In genomic region chr11:57480409-57481137, GRCh38 we compare ENCODE assay signal across 8 cellular contexts. TPM values are rescaled to one million over a fixed set of nuclear protein-coding genes. Genes with fewer than 3 reads are reported as not detected.
DNase-seq lines count a peak whose midpoint lies in the region; ATAC-seq and TF ChIP-seq lines count a peak whose summit lies in the region.

No MANE protein-coding gene starts in this region.

- peak overlapping the region; percentile 53; the same call in 1 of the 2 replicates for H3K4me2 ChIP-seq in GM23338

- H3F3A ChIP-seq in GM23338 (replicated peaks; ENCODE audit: low read depth) = peaks cover 20% of the 10 kb centered on the region

- TF ChIP-seq CTCF in Caco-2 (IDR thresholded peaks at IDR 0.05; ENCODE audit: insufficient read depth in 1 of 2, low read depth in 1 of 2, low read length in 1 of 2, severe bottlenecking in 1 of 2, unreplicated experiment in 1 of 2) (peak; percentile 61 to 74), GM23338 (conservative IDR thresholded peaks at IDR 0.05; ENCODE audit: low read depth in 2 of 2) (peak; percentile 89 to 95), liver (IDR thresholded peaks at IDR 0.05; ENCODE audit: low read depth, low read length, missing input control) (peak; percentile 67)

- no peaks in the 10 kb centered on the region for H3K27me3 Mint-ChIP-seq in Caco-2 (ENCODE audit: insufficient read depth, unreplicated experiment)
- H3K27me3 Mint-ChIP-seq in GM23338 (ENCODE audit: insufficient read depth, low read depth, poor library complexity) = peaks cover 54% of the 10 kb centered on the region

- no TSS peak for BruUV-seq in Caco-2 (replicated peaks; lab: Mats Ljungman, UMichigan)

- CTCF ChIA-PET in Caco-2 (lab: Charles Lee) = interaction anchor here (4.8 kb wide), 1 partner anchor 13 kb away, joined by 36 read pairs; no protein-coding TSS in a partner anchor

- no peaks in the 10 kb centered on the region for H3K9me2 ChIP-seq in GM23338 (ENCODE audit: insufficient read depth)

- POLR2A ChIA-PET in Caco-2 (lab: Charles Lee) = no interaction called here

- no peaks in the 10 kb centered on the region for H3K9me3 Mint-ChIP-seq in Caco-2 (ENCODE audit: unreplicated experiment)
- no peaks in the 10 kb centered on the region; the same call in 2 of the 3 replicates for H3K9me3 Mint-ChIP-seq in GM23338

- peak; percentile 72 to 74 for TF ChIP-seq RAD21 in liver (IDR thresholded peaks at IDR 0.05)

- H3K27me3 ChIP-seq in Caco-2 (replicated peaks; ENCODE audit: control insufficient read depth, insufficient read depth, low read length) (no peaks in the 10 kb centered on the region), GM23338 (ENCODE audit: insufficient read depth) (peaks cover 49% of the 10 kb centered on the region), liver (ENCODE audit: control insufficient read depth in 4 of 4, insufficient read depth in 4 of 4, low read length in 3 of 4) (no peaks in the 10 kb centered on the region)

- DNase-seq in Caco-2 (peak; percentile 73 to 80), GM23338 (ENCODE audit: low spot score) (peak; percentile 93), NCI-H1694 treated with DMSO at 0.1 percent for 48 hours (lab: John Stamatoyannopoulos, UW) (peak; percentile 59), UCSD-AML1 (lab: John Stamatoyannopoulos, UW; ENCODE audit: unreplicated experiment) (peak; percentile 74), T47D (ENCODE audit: low read depth in 1 of 2, low spot score in 1 of 2) (peak; percentile 78 to 86)
- peak; percentile 63 for DNase-seq in stimulated activated CD8-positive, alpha-beta memory T cell treated with anti-CD3 and anti-CD28 coated beads, Interleukin-4, amount 100 ng/mL, for 24 hours (ENCODE audit: low read depth)

- peaks cover 16% of the 10 kb centered on the region for H3K4me1 Mint-ChIP-seq in Caco-2 (ENCODE audit: low read depth, unreplicated experiment)
- peaks cover 61% of the 10 kb centered on the region for H3K4me1 Mint-ChIP-seq in GM23338

- H3K36me3 ChIP-seq in Caco-2 (ENCODE audit: control insufficient read depth, insufficient read depth, low read length) (no peaks in the 10 kb centered on the region; the same call in 1 of the 2 replicates), GM23338 (ENCODE audit: insufficient read depth) (no peaks in the 10 kb centered on the region), liver (ENCODE audit: control insufficient read depth in 4 of 4, insufficient read depth in 3 of 4, low read depth in 1 of 4, low read length in 3 of 4) (peaks cover 7 to 20% (median 13%) of the 10 kb centered on the region in 4 donors)

- peaks cover 5% of the 10 kb centered on the region; the same call in 1 of the 2 replicates for H3K4me1 ChIP-seq in Caco-2
- peaks cover 56% of the 10 kb centered on the region for H3K4me1 ChIP-seq in GM23338 (ENCODE audit: insufficient read depth)
- H3K4me1 ChIP-seq in liver (ENCODE audit: control insufficient read depth in 4 of 4, insufficient read depth in 4 of 4, low read length in 3 of 4) = peaks cover 10 to 63% (median 31%) of the 10 kb centered on the region in 4 donors

- no peak overlapping the region for H3K9ac ChIP-seq in liver (ENCODE audit: low read depth in 1 of 2, low read length in 2 of 2)

- H3K4me3 ChIP-seq in Caco-2 (ENCODE audit: low read depth, low read length) = no peak overlapping the region
- H3K4me3 ChIP-seq in GM23338 = no peak overlapping the region
- no peak overlapping the region for H3K4me3 ChIP-seq in liver (ENCODE audit: low read depth in 1 of 3, low read length in 3 of 3)

- in situ Hi-C loops in T47D (cut with HindIII; ENCODE audit: low pct_unique_long_range_greater_than_20kb, low sequenced_read_pairs) = no loop called here

- H3K27ac Mint-ChIP-seq in Caco-2 (ENCODE audit: unreplicated experiment) (peak overlapping the region; percentile 5), GM23338 (peak overlapping the region; percentile 1; the same call in 1 of the 2 replicates)

- 0 out of 2 replicates have a peak, but pooled peaks cover 5% of the 10 kb centered on the region for H4K20me1 ChIP-seq in GM23338 (replicated peaks; ENCODE audit: insufficient read depth)

- WGBS in liver = 12% methylated on average over 9 of the region's 9 CpGs

- peaks cover 40% of the 10 kb centered on the region for H3K36me3 Mint-ChIP-seq in Caco-2 (ENCODE audit: insufficient read depth, unreplicated experiment)
- peaks cover 12% of the 10 kb centered on the region; the same call in 2 of the 3 replicates for H3K36me3 Mint-ChIP-seq in GM23338 (ENCODE audit: low read depth)

- no peak overlapping the region for H2AFZ ChIP-seq in GM23338

- intact Hi-C loops in Caco-2 (cut with micrococcal nuclease; ENCODE audit: unreplicated experiment) = loop anchor here (1.0 kb wide), 2 partner anchors 23 to 135 kb away; no protein-coding TSS in a partner anchor

- H3K27ac ChIP-seq in GM23338 (ENCODE audit: low read depth) (no peak overlapping the region), liver (ENCODE audit: low read depth in 1 of 2, low read length in 2 of 2) (peak overlapping the region; percentile 40 to 56)

- no peaks in the 10 kb centered on the region for H3K9me3 ChIP-seq in Caco-2
- H3K9me3 ChIP-seq in liver (ENCODE audit: control insufficient read depth in 4 of 4, low read length in 3 of 4) = no peaks in the 10 kb centered on the region

- no peaks in the 10 kb centered on the region for H3K79me2 ChIP-seq in GM23338 (replicated peaks; ENCODE audit: insufficient read depth)

- no peak overlapping the region for H3K4me3 Mint-ChIP-seq in Caco-2 (ENCODE audit: unreplicated experiment)
- H3K4me3 Mint-ChIP-seq in GM23338 = peak overlapping the region; percentile 55; the same call in 2 of the 3 replicates

- peak; percentile 38 for ATAC-seq in GM23338
- no peak for ATAC-seq in HG02588 (IDR thresholded peaks at IDR 0.05; ENCODE audit: unreplicated experiment)

TF ChIP-seq in GM23338, 12 proteins besides CTCF, POLR2A, EP300 and RAD21 (continues in another document):
- TF ChIP-seq ZNF331 (CRISPR knock-in tag; IDR thresholded peaks at IDR 0.05; ENCODE audit: low read depth) (no peak), EZH2 (IDR thresholded peaks at IDR 0.05; ENCODE audit: low read depth, unreplicated experiment) (no peak), JUNB (IDR thresholded peaks at IDR 0.05; ENCODE audit: unreplicated experiment) (no peak), EZH2phosphoT487 (IDR thresholded peaks at IDR 0.05; ENCODE audit: unreplicated experiment) (no peak)

TF ChIP-seq in liver, 16 proteins besides CTCF, POLR2A, EP300 and RAD21:
- TF ChIP-seq SP1 (IDR thresholded peaks at IDR 0.05) = peak; percentile 64
- TF ChIP-seq, protein P1, sequence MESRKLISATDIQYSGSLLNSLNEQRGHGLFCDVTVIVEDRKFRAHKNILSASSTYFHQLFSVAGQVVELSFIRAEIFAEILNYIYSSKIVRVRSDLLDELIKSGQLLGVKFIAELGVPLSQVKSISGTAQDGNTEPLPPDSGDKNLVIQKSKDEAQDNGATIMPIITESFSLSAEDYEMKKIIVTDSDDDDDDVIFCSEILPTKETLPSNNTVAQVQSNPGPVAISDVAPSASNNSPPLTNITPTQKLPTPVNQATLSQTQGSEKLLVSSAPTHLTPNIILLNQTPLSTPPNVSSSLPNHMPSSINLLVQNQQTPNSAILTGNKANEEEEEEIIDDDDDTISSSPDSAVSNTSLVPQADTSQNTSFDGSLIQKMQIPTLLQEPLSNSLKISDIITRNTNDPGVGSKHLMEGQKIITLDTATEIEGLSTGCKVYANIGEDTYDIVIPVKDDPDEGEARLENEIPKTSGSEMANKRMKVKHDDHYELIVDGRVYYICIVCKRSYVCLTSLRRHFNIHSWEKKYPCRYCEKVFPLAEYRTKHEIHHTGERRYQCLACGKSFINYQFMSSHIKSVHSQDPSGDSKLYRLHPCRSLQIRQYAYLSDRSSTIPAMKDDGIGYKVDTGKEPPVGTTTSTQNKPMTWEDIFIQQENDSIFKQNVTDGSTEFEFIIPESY (IDR thresholded peaks at IDR 0.05) = no peak
- peak; percentile 79 for TF ChIP-seq HNF4G (IDR thresholded peaks at IDR 0.05)
- peak; percentile 96 to 97 for TF ChIP-seq HNF4A (conservative IDR thresholded peaks at IDR 0.05)
- peak; percentile 63 to 65 for TF ChIP-seq RXRA (IDR thresholded peaks at IDR 0.05)

RNA-seq across cellular contexts. Expression of gene RTN4RL2, which starts 20.2 kb away (rescaled TPM):
- total RNA-seq in Caco-2 (2022) = 5.5 and 5.6 TPM in 2 replicates
- total RNA-seq in GM23338 (2014; rRNA removed; shearing (Covaris generic)) = 15.9 and 16.1 TPM in 2 replicates
- 13.1 and 13.9 TPM in 2 replicates for polyA plus RNA-seq in GM23338 (2016; fragmentation: Nextera tagmentation; extraction: Ambion mirVana)
- total RNA-seq in liver = under 1 TPM; 0.75 to 0.89 TPM
- polyA plus RNA-seq in liver = 10 to 100 TPM in 1 of 2 donors, 1 to 10 TPM in 1; 5.5 to 18.1 TPM

RNA-seq across cellular contexts. Expression of gene SLC43A1, which starts 34.9 kb away (rescaled TPM):
- total RNA-seq in Caco-2 (2022) = 71.7 and 80.5 TPM in 2 replicates
- total RNA-seq in GM23338 (2014; rRNA removed; shearing (Covaris generic)) = 49.7 and 49.8 TPM in 2 replicates
- polyA plus RNA-seq in GM23338 (2016; fragmentation: Nextera tagmentation; extraction: Ambion mirVana) = 19.6 and 19.7 TPM in 2 replicates
- 100 to 1,000 TPM; 107 to 171 TPM for total RNA-seq in liver
- polyA plus RNA-seq in liver = 100 to 1,000 TPM in 1 of 2 donors, 10 to 100 TPM in 1; 85.6 to 108 TPM

RNA-seq across cellular contexts. Expression of gene TIMM10, which starts 50.0 kb away (rescaled TPM):
- total RNA-seq in Caco-2 (2022) (102 and 103 TPM in 2 replicates), liver (10 to 100 TPM; 19.8 to 23.7 TPM)
- total RNA-seq in GM23338 (2014; rRNA removed; shearing (Covaris generic)) = 59.1 and 75.8 TPM in 2 replicates
- polyA plus RNA-seq in GM23338 (2016; fragmentation: Nextera tagmentation; extraction: Ambion mirVana) (193 and 194 TPM in 2 replicates), liver (10 to 100 TPM; 36.9 to 77.4 TPM)

RNA-seq across cellular contexts. Expression of gene SLC43A3, which starts 53.7 kb away (rescaled TPM):
- not detected in 2 replicates for total RNA-seq in Caco-2 (2022)
- total RNA-seq in GM23338 (2014; rRNA removed; shearing (Covaris generic)) = 23.7 and 24.8 TPM in 2 replicates
- polyA plus RNA-seq in GM23338 (2016; fragmentation: Nextera tagmentation; extraction: Ambion mirVana) = 11.5 and 14.3 TPM in 2 replicates
- total RNA-seq in liver = 100 to 1,000 TPM in 1 of 2 donors, 10 to 100 TPM in 1; 47.2 to 106 TPM
- 100 to 1,000 TPM in 1 of 2 donors, 10 to 100 TPM in 1; 80.2 to 152 TPM for polyA plus RNA-seq in liver

RNA-seq across cellular contexts. Expression of gene SMTNL1, which starts 56.8 kb away (rescaled TPM):
- total RNA-seq in Caco-2 (2022) (0.18 TPM in 1 of 2 replicates, not detected in the other), liver (not detected)
- 0.31 TPM in 1 of 2 replicates, not detected in the other for total RNA-seq in GM23338 (2014; rRNA removed; shearing (Covaris generic))
- polyA plus RNA-seq in GM23338 (2016; fragmentation: Nextera tagmentation; extraction: Ambion mirVana) (0.14 and 0.70 TPM in 2 replicates), liver (not detected)
